16 cellular contexts compared by ENCODE assay signal in genomic region chr2:86211796-86212188, GRCh38.
"Had no signal": no experiment of that assay in that cellular context is flagged by ENCODE, and none has a peak within 500 bp of the region (broad histone marks: within the 10 kb centered on the region; RNA-seq: fewer than 3 reads in every experiment).

No MANE protein-coding gene starts in this region.

- H3K9me3 Mint-ChIP-seq: naive thymus-derived CD4-positive, alpha-beta T cell; nephron progenitor cell; type B pancreatic cell had no signal

- H3K9me3 ChIP-seq: gastrocnemius medialis, heart right ventricle, left ventricle myocardium inferior, psoas muscle had no signal

- H3K27me3 ChIP-seq: gastrocnemius medialis, heart right ventricle had no signal

- H3K27ac Mint-ChIP-seq: type B pancreatic cell had no signal

- H3K27me3 Mint-ChIP-seq: naive thymus-derived CD4-positive, alpha-beta T cell; type B pancreatic cell had no signal

- ATAC-seq: esophagus mucosa; gastrocnemius medialis; heart right ventricle; naive thymus-derived CD4-positive, alpha-beta T cell; psoas muscle; sciatic nerve had no signal

- H3K4me3 Mint-ChIP-seq: naive thymus-derived CD4-positive, alpha-beta T cell; nephron progenitor cell; type B pancreatic cell had no signal

- H3K4me1 ChIP-seq: gastrocnemius medialis, parathyroid adenoma, psoas muscle had no signal

- H3K27ac ChIP-seq: gastrocnemius medialis, heart right ventricle, left ventricle myocardium inferior, parathyroid adenoma, psoas muscle had no signal

- H3K4me3 ChIP-seq: gastrocnemius medialis, heart right ventricle, left ventricle myocardium inferior, psoas muscle had no signal

- DNase-seq: effector memory CD4-positive, alpha-beta T cell; gastrocnemius medialis; heart right ventricle; hypothalamus; kidney glomerular epithelial cell; left ventricle myocardium inferior; mesendoderm; naive thymus-derived CD4-positive, alpha-beta T cell; nephron progenitor cell; psoas muscle; retina; stimulated activated naive CD4-positive, alpha-beta T cell treated with Interleukin-2 at 50 U/mL for 16 hours had no signal

- H3K9ac ChIP-seq: parathyroid adenoma had no signal
